9 cellular contexts compared by ENCODE assay signal in the genomic region with DNA sequence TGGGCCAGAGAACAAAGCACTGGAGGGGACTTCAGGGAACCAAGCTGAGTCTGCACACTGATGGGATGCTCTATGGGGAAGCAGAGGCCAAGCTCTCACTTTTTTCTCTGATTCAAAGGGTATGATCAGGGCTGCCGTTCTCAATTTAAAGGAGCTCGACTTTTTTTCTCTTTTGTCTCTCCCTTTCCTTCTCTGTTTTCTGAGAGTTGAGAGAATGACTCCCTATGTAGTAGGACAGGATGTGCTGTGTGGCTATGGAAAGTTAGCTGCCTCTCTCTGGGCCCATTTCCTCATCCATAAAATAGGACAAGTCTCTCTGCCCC. TPM values are rescaled to one million over a fixed set of nuclear protein-coding genes. Genes with fewer than 3 reads are reported as not detected.
DNase-seq lines count a peak whose midpoint lies in the region; ATAC-seq and TF ChIP-seq lines count a peak whose summit lies in the region.
"Had no signal": no experiment of that assay in that cellular context is flagged by ENCODE, and none has a peak within 500 bp of the region (broad histone marks: within the 10 kb centered on the region; RNA-seq: fewer than 3 reads in every experiment).

No MANE protein-coding gene starts in this region.

- ATAC-seq in CD4-positive, alpha-beta T cell (ENCODE audit: poor library complexity) = no peak
- no peak for ATAC-seq in GM19328 (IDR thresholded peaks at IDR 0.05; ENCODE audit: unreplicated experiment)
- ATAC-seq: PC-3 had no signal

- intact Hi-C loops in CD4-positive, alpha-beta T cell (cut with DNase I, micrococcal nuclease) = loop anchor here in 1 of 2 experiments (10.0 kb wide), 1 partner anchor 520 kb away; no protein-coding TSS in a partner anchor
- intact Hi-C loops in prostate gland (cut with DNase I) = no loop called here

- H3F3A ChIP-seq in GM23248 (ENCODE audit: insufficient read depth) = peaks cover 20% of the 10 kb centered on the region; the same call in 1 of the 2 replicates

- H3K9me2 ChIP-seq in GM23248 (ENCODE audit: insufficient read depth) = no peaks in the 10 kb centered on the region

- CTCF ChIA-PET in CD4-positive, alpha-beta T cell (lab: Charles Lee) = interaction anchor here (2.5 kb wide), 1 partner anchor 12 kb away, joined by 17 read pairs; no protein-coding TSS in a partner anchor

- H3K9me3 Mint-ChIP-seq in CD4-positive, alpha-beta T cell = no peaks in the 10 kb centered on the region
- H3K9me3 Mint-ChIP-seq in activated naive CD8-positive, alpha-beta T cell treated with anti-CD3 and anti-CD28 coated beads for 36 hours = no peaks in the 10 kb centered on the region
- H3K9me3 Mint-ChIP-seq in nephron = no peaks in the 10 kb centered on the region

- no peak for DNase-seq in CD4-positive, alpha-beta T cell
- DNase-seq in GM23248 = no peak
- DNase-seq in activated naive CD8-positive, alpha-beta T cell treated with anti-CD3 and anti-CD28 coated beads for 36 hours = no peak
- no peak for DNase-seq in medulla oblongata (ENCODE audit: extremely low spot score)
- no peak for DNase-seq in HAP-1 (ENCODE audit: low spot score in 2 of 2)
- no peak for DNase-seq in prostate gland (ENCODE audit: low spot score)
- DNase-seq: PC-3 had no signal

- peak overlapping the region; percentile 98 for H3K27ac ChIP-seq in CD4-positive, alpha-beta T cell (ENCODE audit: low read depth, low read length)
- H3K27ac ChIP-seq in GM23248 (peak overlapping the region; percentile 26; the same call in 1 of the 2 replicates), prostate gland (no peak overlapping the region)

- no peak overlapping the region for H3K9ac ChIP-seq in GM23248

- in situ Hi-C loops in GM23248 (cut with MboI) (no loop called here), HAP-1 (cut with MboI; ENCODE audit: low sequenced_read_pairs) (no loop called here)

- H3K27me3 Mint-ChIP-seq in CD4-positive, alpha-beta T cell = no peaks in the 10 kb centered on the region
- H3K27me3 Mint-ChIP-seq in activated naive CD8-positive, alpha-beta T cell treated with anti-CD3 and anti-CD28 coated beads for 36 hours = no peaks in the 10 kb centered on the region
- peaks cover 8% of the 10 kb centered on the region for H3K27me3 Mint-ChIP-seq in nephron (ENCODE audit: low read depth)

- no peak for TF ChIP-seq CTCF in CD4-positive, alpha-beta T cell (IDR thresholded peaks at IDR 0.05)
- TF ChIP-seq CTCF in nephron (IDR thresholded peaks at IDR 0.05; ENCODE audit: unreplicated experiment in 3 of 3) = no peak
- no peak for TF ChIP-seq CTCF in prostate gland (IDR thresholded peaks at IDR 0.05)

- no peaks in the 10 kb centered on the region for H3K9me3 ChIP-seq in CD4-positive, alpha-beta T cell (ENCODE audit: control insufficient read depth, low read length)
- H3K9me3 ChIP-seq in GM23248 (ENCODE audit: low read depth) (no peaks in the 10 kb centered on the region), HAP-1 (no peaks in the 10 kb centered on the region), prostate gland (no peaks in the 10 kb centered on the region)

- H3K36me3 ChIP-seq in GM23248 (ENCODE audit: low read depth) (no peaks in the 10 kb centered on the region), HAP-1 (replicated peaks) (no peaks in the 10 kb centered on the region), prostate gland (no peaks in the 10 kb centered on the region)

- no peaks in the 10 kb centered on the region for H3K79me2 ChIP-seq in GM23248 (ENCODE audit: insufficient read depth)

- H3K4me2 ChIP-seq in GM23248 (ENCODE audit: unreplicated experiment) = peak overlapping the region; percentile 47

- peaks cover 87% of the 10 kb centered on the region for H3K4me1 Mint-ChIP-seq in CD4-positive, alpha-beta T cell (ENCODE audit: low read depth)
- H3K4me1 Mint-ChIP-seq in activated naive CD8-positive, alpha-beta T cell treated with anti-CD3 and anti-CD28 coated beads for 36 hours = peaks cover 87% of the 10 kb centered on the region
- H3K4me1 Mint-ChIP-seq in nephron = peaks cover 40% of the 10 kb centered on the region

- peak overlapping the region; percentile 11 for H3K4me3 Mint-ChIP-seq in CD4-positive, alpha-beta T cell
- H3K4me3 Mint-ChIP-seq in activated naive CD8-positive, alpha-beta T cell treated with anti-CD3 and anti-CD28 coated beads for 36 hours = peak overlapping the region; percentile 73
- no peak overlapping the region for H3K4me3 Mint-ChIP-seq in nephron

- no peak overlapping the region for H3K4me3 ChIP-seq in GM23248
- H3K4me3 ChIP-seq in HAP-1 = no peak overlapping the region
- H3K4me3 ChIP-seq in prostate gland = no peak overlapping the region

- H3K27ac Mint-ChIP-seq in CD4-positive, alpha-beta T cell = peak overlapping the region; percentile 92
- peak overlapping the region; percentile 99 for H3K27ac Mint-ChIP-seq in activated naive CD8-positive, alpha-beta T cell treated with anti-CD3 and anti-CD28 coated beads for 36 hours
- peak overlapping the region in 2 of 3 experiments; percentile 83 to 87 for H3K27ac Mint-ChIP-seq in nephron

- H2AFZ ChIP-seq in GM23248 = no peak overlapping the region

- peaks cover 42% of the 10 kb centered on the region for H3K4me1 ChIP-seq in GM23248 (ENCODE audit: insufficient read depth)
- no peaks in the 10 kb centered on the region for H3K4me1 ChIP-seq in HAP-1
- H3K4me1 ChIP-seq in prostate gland (replicated peaks) = peaks cover 9% of the 10 kb centered on the region

- no peaks in the 10 kb centered on the region for H4K20me1 ChIP-seq in GM23248 (ENCODE audit: insufficient read depth)

- H3K36me3 Mint-ChIP-seq in CD4-positive, alpha-beta T cell (ENCODE audit: low read depth) = peaks cover 57% of the 10 kb centered on the region
- H3K36me3 Mint-ChIP-seq in activated naive CD8-positive, alpha-beta T cell treated with anti-CD3 and anti-CD28 coated beads for 36 hours = peaks cover 54% of the 10 kb centered on the region
- no peaks in the 10 kb centered on the region for H3K36me3 Mint-ChIP-seq in nephron (ENCODE audit: low read depth)

- POLR2A ChIA-PET in CD4-positive, alpha-beta T cell (lab: Charles Lee) = interaction anchor here (0.7 to 2.4 kb wide), 7 partner anchors 9 to 616 kb away, joined by 3 to 14 read pairs (median 3); no protein-coding TSS in a partner anchor

- H3K27me3 ChIP-seq in CD4-positive, alpha-beta T cell (ENCODE audit: control insufficient read depth, insufficient read depth, low read length) = no peaks in the 10 kb centered on the region
- H3K27me3 ChIP-seq in GM23248 (replicated peaks; ENCODE audit: insufficient read depth) = no peaks in the 10 kb centered on the region
- H3K27me3 ChIP-seq in HAP-1 (ENCODE audit: low read depth) = no peaks in the 10 kb centered on the region
- no peaks in the 10 kb centered on the region for H3K27me3 ChIP-seq in prostate gland (replicated peaks; ENCODE audit: insufficient read depth)

- WGBS in GM23248 (ENCODE audit: low coverage in 1 of 2, low lambda C conversion rate in 2 of 2, missing lambda C conversion rate in 2 of 2), 2 experiments = 80 to 95% methylated on average over 2 of the region's 2 CpGs
- 95% methylated on average over 2 of the region's 2 CpGs for WGBS in prostate gland

- no peak for TF ChIP-seq POLR2A in prostate gland (IDR thresholded peaks at IDR 0.05)

RNA-seq across cellular contexts. Expression of a gene that starts 7.9 kb away (rescaled TPM):
- total RNA-seq in CD4-positive, alpha-beta T cell = 10 to 100 TPM; 15.5 to 16.4 TPM
- total RNA-seq in GM23248 (2014; rRNA removed; shearing (Covaris generic)) = 0.54 and 0.89 TPM in 2 replicates
- polyA plus RNA-seq in GM23248 (2016; fragmentation: Nextera tagmentation; extraction: Ambion mirVana) = 0.30 and 0.64 TPM in 2 replicates
- 10 to 100 TPM; 45.1 to 45.2 TPM for total RNA-seq in activated naive CD8-positive, alpha-beta T cell treated with anti-CD3 and anti-CD28 coated beads for 36 hours
- total RNA-seq in prostate gland = 1 to 10 TPM; 2.1 to 3.7 TPM

RNA-seq across cellular contexts. Expression of a gene that starts 59.8 kb away (rescaled TPM):
- total RNA-seq in CD4-positive, alpha-beta T cell = 1 to 10 TPM; 2.7 to 3.7 TPM
- total RNA-seq in GM23248 (2014; rRNA removed; shearing (Covaris generic)) = not detected in 2 replicates
- polyA plus RNA-seq in GM23248 (2016; fragmentation: Nextera tagmentation; extraction: Ambion mirVana) = not detected in 2 replicates
- total RNA-seq in activated naive CD8-positive, alpha-beta T cell treated with anti-CD3 and anti-CD28 coated beads for 36 hours = under 1 TPM in 1 of 2 experiments, not detected in 1; 0.08 TPM
- total RNA-seq in prostate gland = 1 to 10 TPM in 1 of 2 donors, under 1 TPM in 1; 0.05 to 5.0 TPM

Comparison
In these comparisons a context has a peak if more than half of its experiments do, and no peak if none do; other contexts are left out.
1. H3K27ac ChIP-seq: peak in CD4-positive, alpha-beta T cell (single experiment) and GM23248 (single experiment); none in prostate gland (0 of 2).
2. H3K4me3 Mint-ChIP-seq: peak in CD4-positive, alpha-beta T cell (single experiment) and activated naive CD8-positive, alpha-beta T cell treated with anti-CD3 and anti-CD28 coated beads for 36 hours (single experiment); none in nephron (0 of 3).
3. Peak in every context shown above with its lines, with median percentiles within 50 percentile points of each other: H3K27ac Mint-ChIP-seq.